8 cellular contexts compared by ENCODE assay signal in the genomic region with DNA sequence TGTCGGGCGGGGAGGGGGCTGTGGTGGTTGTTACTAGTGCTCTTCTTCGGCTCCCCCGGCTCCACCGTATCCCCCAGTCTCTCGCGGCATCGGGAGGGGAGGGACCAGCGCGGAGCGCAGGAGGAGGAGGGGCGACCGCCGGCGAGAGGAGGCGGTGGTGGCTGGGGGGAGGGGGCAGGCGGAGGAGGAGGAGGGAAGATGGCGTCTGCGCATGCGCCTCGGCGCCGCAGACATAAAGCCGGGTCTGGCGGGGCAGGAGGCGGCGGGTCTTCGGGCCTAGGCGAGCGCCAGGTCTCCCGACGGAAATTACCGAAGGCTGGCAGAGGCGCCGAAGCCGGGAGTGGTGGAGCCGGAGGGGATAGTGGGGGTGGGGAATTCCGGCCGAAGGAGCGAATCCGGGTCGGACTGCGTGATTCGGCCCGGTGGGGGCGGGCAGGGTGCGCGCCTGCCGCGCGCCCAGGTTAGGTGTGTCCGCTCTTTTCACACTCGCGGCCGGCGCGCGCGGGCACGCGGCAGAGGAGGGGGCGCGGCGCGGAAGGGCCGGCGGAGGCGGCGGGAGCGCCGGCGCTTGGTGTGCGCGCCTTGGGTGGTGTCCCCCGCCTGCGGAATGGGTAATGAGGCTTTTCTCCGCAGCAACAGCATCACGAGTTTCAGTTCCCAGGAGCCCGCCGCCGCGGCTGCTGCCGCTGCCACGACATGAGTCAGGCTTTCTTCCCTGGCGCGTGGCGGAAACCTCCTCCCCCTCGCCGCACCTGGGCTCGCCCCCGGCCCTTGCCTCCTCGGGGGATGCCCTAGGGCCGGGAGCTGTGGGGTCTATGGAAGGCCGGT. TPM values are rescaled to one million over a fixed set of nuclear protein-coding genes. Genes with fewer than 3 reads are reported as not detected.
DNase-seq lines count a peak whose midpoint lies in the region; ATAC-seq and TF ChIP-seq lines count a peak whose summit lies in the region.

No MANE protein-coding gene starts in this region.

- H3F3A ChIP-seq in MM.1S (ENCODE audit: insufficient read depth, low read length) (peaks cover 9% of the 10 kb centered on the region; the same call in 1 of the 2 replicates), neural progenitor cell (ENCODE audit: low read depth) (peaks cover 46% of the 10 kb centered on the region)

- no peaks in the 10 kb centered on the region for H3K9me2 ChIP-seq in MM.1S (replicated peaks; ENCODE audit: insufficient read depth, low read length)

- peak overlapping the region; percentile 88 for H3K27ac ChIP-seq in MM.1S (ENCODE audit: low read length)
- H3K27ac ChIP-seq in foreskin keratinocyte: peak overlapping the region; percentile 88
- H3K27ac ChIP-seq in neural progenitor cell: peak overlapping the region; percentile 100
- H3K27ac ChIP-seq in stomach smooth muscle (ENCODE audit: low read length): peak overlapping the region; percentile 92

- DNase-seq in HAP-1 (ENCODE audit: low spot score in 2 of 2): peak; percentile 95 to 99
- peak; percentile 82 for DNase-seq in MM.1S
- DNase-seq in SHP77 treated with DMSO at 0.1 percent for 48 hours (lab: John Stamatoyannopoulos, UW): peak; percentile 90
- peak; percentile 91 for DNase-seq in activated gamma-delta T cell treated with anti-CD3 and anti-CD28 coated beads, Interleukin-2, amount 50 U/mL, for 16 hours (ENCODE audit: low read depth)
- DNase-seq in foreskin keratinocyte: peak; percentile 79 to 90
- peak; percentile 100 for DNase-seq in neural progenitor cell (ENCODE audit: low spot score)

- H3K36me3 ChIP-seq in ES-I3 (ENCODE audit: insufficient read depth, low read length): no peaks in the 10 kb centered on the region
- peaks cover 16% of the 10 kb centered on the region for H3K36me3 ChIP-seq in HAP-1 (replicated peaks)
- no peaks in the 10 kb centered on the region for H3K36me3 ChIP-seq in MM.1S (replicated peaks; ENCODE audit: insufficient read depth, low read length)
- no peaks in the 10 kb centered on the region for H3K36me3 ChIP-seq in neural progenitor cell
- peaks cover 0 to 3% of the 10 kb centered on the region in 2 donors for H3K36me3 ChIP-seq in stomach smooth muscle (ENCODE audit: control insufficient read depth in 2 of 2, insufficient read depth in 2 of 2, low read length in 2 of 2)

- H3K4me1 ChIP-seq in ES-I3 (ENCODE audit: insufficient read depth, low read length): peaks cover 29% of the 10 kb centered on the region
- peaks cover 42% of the 10 kb centered on the region for H3K4me1 ChIP-seq in HAP-1
- 0 out of 2 replicates have a peak, but pooled peaks cover 7% of the 10 kb centered on the region for H3K4me1 ChIP-seq in MM.1S (ENCODE audit: low read length)
- H3K4me1 ChIP-seq in foreskin keratinocyte: peaks cover 5% of the 10 kb centered on the region
- peaks cover 46% of the 10 kb centered on the region for H3K4me1 ChIP-seq in neural progenitor cell
- H3K4me1 ChIP-seq in stomach smooth muscle (ENCODE audit: control insufficient read depth, insufficient read depth, low read length): peaks cover 32% of the 10 kb centered on the region

- peak overlapping the region; percentile 74 for H3K4me2 ChIP-seq in MM.1S (ENCODE audit: low read depth, low read length)
- peak overlapping the region; percentile 96 for H3K4me2 ChIP-seq in neural progenitor cell

- in situ Hi-C loops in HAP-1 (cut with MboI; ENCODE audit: low sequenced_read_pairs): no loop called here

- H3K9me3 ChIP-seq in ES-I3 (ENCODE audit: control insufficient read depth, insufficient read depth, low read length) (no peaks in the 10 kb centered on the region), HAP-1 (no peaks in the 10 kb centered on the region), MM.1S (replicated peaks; ENCODE audit: insufficient read depth, low read length) (no peaks in the 10 kb centered on the region), neural progenitor cell (ENCODE audit: low read depth) (no peaks in the 10 kb centered on the region), stomach smooth muscle (ENCODE audit: control insufficient read depth in 2 of 2, low read length in 2 of 2) (no peaks in the 10 kb centered on the region)

- H3K4me3 ChIP-seq in HAP-1 (peak overlapping the region; percentile 82), MM.1S (ENCODE audit: low read length) (peak overlapping the region; percentile 72), neural progenitor cell (peak overlapping the region; percentile 94), stomach smooth muscle (ENCODE audit: low read length in 2 of 2) (peak overlapping the region; percentile 64 to 88)

- H3K27me3 Mint-ChIP-seq in neural progenitor cell (ENCODE audit: insufficient read depth, low read depth): peaks cover 2% of the 10 kb centered on the region

- peak; percentile 74 for ATAC-seq in foreskin keratinocyte

- peaks cover 48% of the 10 kb centered on the region for H3K4me1 Mint-ChIP-seq in neural progenitor cell

- no peak overlapping the region for H3K27ac Mint-ChIP-seq in neural progenitor cell

- TF ChIP-seq CTCF in MM.1S (IDR thresholded peaks at IDR 0.05; ENCODE audit: low read length) (no peak), foreskin keratinocyte (conservative IDR thresholded peaks at IDR 0.05) (no peak), neural progenitor cell (IDR thresholded peaks at IDR 0.05) (no peak)

- H4K20me1 ChIP-seq in MM.1S (ENCODE audit: insufficient read depth, low read length): no peaks in the 10 kb centered on the region
- peaks cover 36% of the 10 kb centered on the region for H4K20me1 ChIP-seq in neural progenitor cell (ENCODE audit: low read depth)

- H3K79me2 ChIP-seq in MM.1S (ENCODE audit: low read length): 0 out of 2 replicates have a peak, but pooled peaks cover 3% of the 10 kb centered on the region
- peaks cover 53% of the 10 kb centered on the region for H3K79me2 ChIP-seq in neural progenitor cell (ENCODE audit: low read depth)

- H3K9me3 Mint-ChIP-seq in neural progenitor cell: no peaks in the 10 kb centered on the region

- peak overlapping the region; percentile 93 for H3K9ac ChIP-seq in ES-I3 (ENCODE audit: low read depth, low read length)
- peak overlapping the region; percentile 83 for H3K9ac ChIP-seq in MM.1S (ENCODE audit: low read length)
- H3K9ac ChIP-seq in neural progenitor cell: peak overlapping the region; percentile 84
- H3K9ac ChIP-seq in stomach smooth muscle (ENCODE audit: low read length in 2 of 2): peak overlapping the region; percentile 71 to 80

- H3K27me3 ChIP-seq in HAP-1 (ENCODE audit: low read depth): no peaks in the 10 kb centered on the region
- H3K27me3 ChIP-seq in MM.1S (replicated peaks; ENCODE audit: insufficient read depth, low read length): no peaks in the 10 kb centered on the region
- no peaks in the 10 kb centered on the region for H3K27me3 ChIP-seq in foreskin keratinocyte
- no peaks in the 10 kb centered on the region for H3K27me3 ChIP-seq in neural progenitor cell
- no peaks in the 10 kb centered on the region for H3K27me3 ChIP-seq in stomach smooth muscle (ENCODE audit: control insufficient read depth in 1 of 2, insufficient read depth in 2 of 2, low read length in 2 of 2)

- H3K4me3 Mint-ChIP-seq in neural progenitor cell: peak overlapping the region; percentile 87

- H2AFZ ChIP-seq in MM.1S (ENCODE audit: low read length) (peak overlapping the region; percentile 77), neural progenitor cell (replicated peaks) (peak overlapping the region; percentile 78)

- H3K36me3 Mint-ChIP-seq in neural progenitor cell: peaks cover 14% of the 10 kb centered on the region

RNA-seq across cellular contexts. Expression of a gene that starts 1.3 kb away (rescaled TPM):
- total RNA-seq in foreskin keratinocyte: 51.2 and 59.5 TPM in 2 replicates
- polyA plus RNA-seq in foreskin keratinocyte: 33.4 and 42.3 TPM in 2 replicates
- total RNA-seq in neural progenitor cell (ENCODE audit: low replicate concordance): 179 and 181 TPM in 2 replicates

Comparison
In these comparisons a context has a peak if more than half of its experiments do, and no peak if none do; other contexts are left out.
1. Peak in every context shown above with its lines: DNase-seq, ATAC-seq, H3K4me3 ChIP-seq and H3K27ac ChIP-seq.